21 cellular contexts compared by ENCODE assay signal in the genomic region with DNA sequence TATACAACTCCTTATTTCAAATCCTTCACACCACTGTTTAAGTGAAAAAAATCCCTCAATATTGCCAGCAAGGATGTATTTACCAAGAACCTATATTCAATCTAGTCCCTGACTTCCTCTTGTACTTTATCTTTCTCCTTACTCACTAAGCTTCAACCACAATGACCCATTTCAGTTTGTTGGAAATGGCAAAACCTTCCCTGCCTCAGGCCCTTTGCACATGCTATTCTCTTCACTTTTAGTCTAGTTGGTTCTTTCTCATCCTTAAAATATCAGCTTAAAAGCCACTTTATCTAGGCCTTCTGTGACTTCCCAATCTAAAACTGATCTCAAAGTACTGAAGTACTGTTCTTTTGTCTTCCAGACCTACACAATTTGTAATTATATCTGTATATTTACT.
A peak's percentile ranks its signal among the peaks of the same experiment; 100 is the strongest.
DNase-seq lines count a peak whose midpoint lies in the region; ATAC-seq, FAIRE-seq and TF ChIP-seq lines count a peak whose summit lies in the region.
"Had no signal": no experiment of that assay in that cellular context is flagged by ENCODE, and none has a peak within 500 bp of the region (broad histone marks: within the 10 kb centered on the region; RNA-seq: fewer than 3 reads in every experiment).

No MANE protein-coding gene starts in this region.

- no peak overlapping the region for H3K4me2 ChIP-seq in H1 (ENCODE audit: insufficient read depth in 1 of 2, low read depth in 2 of 2, low read length in 2 of 2)

- H3K4ac ChIP-seq in H1 (replicated peaks; ENCODE audit: insufficient read length, low read depth, low read length) = no peak overlapping the region

- no peak for FAIRE-seq in H1 (lab: Jason Lieb, UNC)
- FAIRE-seq: D721Med, G401.6, GM12891, HepG2 had no signal

- CTCF ChIA-PET in H1 (lab: Charles Lee; ENCODE audit: partially characterized antibody) = interaction anchor here (1.1 kb wide), 1 partner anchor 8 kb away, joined by 3 read pairs; no protein-coding TSS in a partner anchor

- no peak overlapping the region for H2BK15ac ChIP-seq in H1 (ENCODE audit: low read length)

- H4K5ac ChIP-seq in H1 (ENCODE audit: insufficient read length, low read depth, low read length) = no peak overlapping the region

- no peak overlapping the region for H4K8ac ChIP-seq in H1 (ENCODE audit: extremely low read depth, insufficient read depth, low read length)

- no peaks in the 10 kb centered on the region for H3K27me3 Mint-ChIP-seq in activated T-cell treated with anti-CD3 and anti-CD28 coated beads, Interleukin-2, amount 50 U/mL, for 72 hours (ENCODE audit: low read depth)
- no peaks in the 10 kb centered on the region for H3K27me3 Mint-ChIP-seq in activated T-helper 17 cell treated with anti-CD3 and anti-CD28 coated beads, Interleukin-2, amount 50 U/mL, for 72 hours
- H3K27me3 Mint-ChIP-seq: CD4-positive, CD25-positive, alpha-beta regulatory T cell; CD8-positive, alpha-beta memory T cell; IgD-negative memory B cell had no signal

- no peak for TF ChIP-seq POLR2A in H1 (IDR thresholded peaks at IDR 0.05; ENCODE audit: control extremely low read depth in 1 of 2, low read depth in 2 of 2, low read length in 2 of 2)

- H2BK20ac ChIP-seq in H1 (ENCODE audit: low read length) = no peak overlapping the region

- no peak for DNase-seq in activated T-cell treated with anti-CD3 and anti-CD28 coated beads, Interleukin-2, amount 50 U/mL, for 72 hours
- no peak for DNase-seq in activated T-cell treated with anti-CD3 and anti-CD28 coated beads for 4 hours
- peak; percentile 17 for DNase-seq in OCI-M1 (lab: John Stamatoyannopoulos, UW)
- no peak for DNase-seq in H1 (ENCODE audit: low read depth in 1 of 2, low spot score in 2 of 2)
- no peak for DNase-seq in NCI-H446 treated with DMSO at 0.1 percent for 48 hours (lab: John Stamatoyannopoulos, UW)
- no peak for DNase-seq in T-helper 1 cell
- DNase-seq: 8988T; ACHN; BE2C; C1 segment of cervical spinal cord; CD4-positive, CD25-positive, alpha-beta regulatory T cell; CD8-positive, alpha-beta memory T cell; COR-L47; GOT3; H9 had no signal

- POLR2A ChIA-PET in H1 (lab: Charles Lee; ENCODE audit: partially characterized antibody) = no interaction called here

- peak overlapping the region; percentile 7 for H3K27ac Mint-ChIP-seq in activated T-cell treated with anti-CD3 and anti-CD28 coated beads, Interleukin-2, amount 50 U/mL, for 72 hours
- H3K27ac Mint-ChIP-seq in activated T-helper 17 cell treated with anti-CD3 and anti-CD28 coated beads, Interleukin-2, amount 50 U/mL, for 72 hours = no peak overlapping the region
- H3K27ac Mint-ChIP-seq: H9 had no signal

- no peaks in the 10 kb centered on the region for H4K20me1 ChIP-seq in H1 (replicated peaks in 1 of 2; ENCODE audit: control insufficient read depth in 1 of 2, insufficient read depth in 2 of 2, low read length in 2 of 2)

- H3K9me3 Mint-ChIP-seq in activated T-cell treated with anti-CD3 and anti-CD28 coated beads, Interleukin-2, amount 50 U/mL, for 72 hours = no peaks in the 10 kb centered on the region
- no peaks in the 10 kb centered on the region for H3K9me3 Mint-ChIP-seq in activated T-helper 17 cell treated with anti-CD3 and anti-CD28 coated beads, Interleukin-2, amount 50 U/mL, for 72 hours
- H3K9me3 Mint-ChIP-seq: CD8-positive, alpha-beta memory T cell; H9 had no signal

- no peaks in the 10 kb centered on the region for H3K27me3 ChIP-seq in H1 (replicated peaks in 1 of 4; ENCODE audit: control insufficient read depth in 3 of 4, extremely low read depth in 1 of 4, insufficient read depth in 3 of 4, low read length in 3 of 4)
- H3K27me3 ChIP-seq: BE2C had no signal

- no peak overlapping the region for H2AK5ac ChIP-seq in H1 (ENCODE audit: low read depth, low read length)

- no peak overlapping the region for H3K9ac ChIP-seq in H1 (replicated peaks in 1 of 4; ENCODE audit: extremely low read depth in 1 of 4, low read depth in 3 of 4, low read length in 3 of 4)

- H2AFZ ChIP-seq in H1 (ENCODE audit: low read length) = no peak overlapping the region

- no peak overlapping the region for H2BK120ac ChIP-seq in H1 (replicated peaks; ENCODE audit: low read depth, low read length)

- H3K4me3 ChIP-seq in H1 (ENCODE audit: extremely low read depth in 1 of 4, insufficient read depth in 2 of 4, low read depth in 3 of 4, low read length in 4 of 4) = no peak overlapping the region

- no peak overlapping the region for H3K56ac ChIP-seq in H1 (replicated peaks; ENCODE audit: insufficient read length, low read depth, low read length)

- no peaks in the 10 kb centered on the region for H3K9me3 ChIP-seq in H1 (ENCODE audit: insufficient read depth in 2 of 2, low read depth in 1 of 2, low read length in 1 of 2)
- H3K9me3 ChIP-seq: BE2C had no signal

- no peak overlapping the region for H3K14ac ChIP-seq in H1 (ENCODE audit: insufficient read length)

- no peak overlapping the region for H3K18ac ChIP-seq in H1 (ENCODE audit: extremely low read depth, low read length)

- no peak for TF ChIP-seq RAD21 in H1 (IDR thresholded peaks at IDR 0.05 in 1 of 2, conservative IDR thresholded peaks at IDR 0.05 in 1 of 2; ENCODE audit: low read depth in 2 of 2, low read length in 2 of 2)

- no peak overlapping the region for H3K27ac ChIP-seq in H1 (ENCODE audit: low read depth, low read length)

- H3K4me3 Mint-ChIP-seq in activated T-cell treated with anti-CD3 and anti-CD28 coated beads, Interleukin-2, amount 50 U/mL, for 72 hours = no peak overlapping the region
- no peak overlapping the region for H3K4me3 Mint-ChIP-seq in activated T-helper 17 cell treated with anti-CD3 and anti-CD28 coated beads, Interleukin-2, amount 50 U/mL, for 72 hours
- H3K4me3 Mint-ChIP-seq: CD4-positive, CD25-positive, alpha-beta regulatory T cell; CD8-positive, alpha-beta memory T cell; H9; IgD-negative memory B cell had no signal

- peaks cover 9 to 26% of the 10 kb centered on the region in 2 donors for H3K36me3 Mint-ChIP-seq in activated T-cell treated with anti-CD3 and anti-CD28 coated beads, Interleukin-2, amount 50 U/mL, for 72 hours (ENCODE audit: insufficient read depth in 2 of 2)
- peaks cover 100% of the 10 kb centered on the region for H3K36me3 Mint-ChIP-seq in activated T-helper 17 cell treated with anti-CD3 and anti-CD28 coated beads, Interleukin-2, amount 50 U/mL, for 72 hours (ENCODE audit: low read depth)

- H2BK12ac ChIP-seq in H1 (ENCODE audit: low read depth, low read length) = no peak overlapping the region

- no peak for TF ChIP-seq EP300 in H1 (IDR thresholded peaks at IDR 0.05; ENCODE audit: borderline replicate concordance in 1 of 2, low read depth in 2 of 2, low read length in 2 of 2)

- no peaks in the 10 kb centered on the region for H3K79me1 ChIP-seq in H1 (ENCODE audit: low read depth, low read length)

- no peak overlapping the region for H3K23ac ChIP-seq in H1 (ENCODE audit: insufficient read length)

- no peaks in the 10 kb centered on the region for H3K4me1 Mint-ChIP-seq in activated T-cell treated with anti-CD3 and anti-CD28 coated beads, Interleukin-2, amount 50 U/mL, for 72 hours (ENCODE audit: low read depth)
- no peaks in the 10 kb centered on the region for H3K4me1 Mint-ChIP-seq in activated T-helper 17 cell treated with anti-CD3 and anti-CD28 coated beads, Interleukin-2, amount 50 U/mL, for 72 hours
- H3K4me1 Mint-ChIP-seq: CD8-positive, alpha-beta memory T cell; H9 had no signal

- no peaks in the 10 kb centered on the region; a peak in 1 of 7 replicates for H3K4me1 ChIP-seq in H1 (replicated peaks in 1 of 4; ENCODE audit: control insufficient read depth in 3 of 4, insufficient read depth in 4 of 4, low read length in 3 of 4)
- H3K4me1 ChIP-seq: BE2C had no signal

- H3K36me3 ChIP-seq in H1 (ENCODE audit: control insufficient read depth in 2 of 4, insufficient read depth in 4 of 4, low read length in 3 of 4) = peaks cover 0 to 28% (median 13%) of the 10 kb centered on the region in 4 experiments; a peak in 6 of 8 replicates

- no peak for TF ChIP-seq CTCF in H1 (IDR thresholded peaks at IDR 0.05; ENCODE audit: control extremely low read depth in 1 of 3, insufficient read depth in 1 of 3, low read depth in 1 of 3, low read length in 3 of 3)

- H4K91ac ChIP-seq in H1 (replicated peaks; ENCODE audit: insufficient read length, low read length) = no peak overlapping the region

- H3K23me2 ChIP-seq in H1 (ENCODE audit: low read depth, low read length) = no peaks in the 10 kb centered on the region

- no peaks in the 10 kb centered on the region for H3K79me2 ChIP-seq in H1 (ENCODE audit: control insufficient read depth in 1 of 2, insufficient read depth in 2 of 2, low read length in 2 of 2)

- no peak overlapping the region for H2BK5ac ChIP-seq in H1 (ENCODE audit: low read depth, low read length)

- no peak for ATAC-seq in activated T-cell treated with anti-CD3 and anti-CD28 coated beads, Interleukin-2, amount 50 U/mL, for 72 hours (replicated peaks in 1 of 2)
- no peak for ATAC-seq in activated T-helper 17 cell treated with anti-CD3 and anti-CD28 coated beads, Interleukin-2, amount 50 U/mL, for 72 hours (replicated peaks)
- ATAC-seq: HepG2 had no signal

TF ChIP-seq in H1, 55 proteins besides CTCF, POLR2A, EP300 and RAD21:
- TF ChIP-seq KDM1A (IDR thresholded peaks at IDR 0.05; ENCODE audit: borderline replicate concordance, low read length) = peak; percentile 39; the same call in 1 of the 2 replicates
- no peak for TF ChIP-seq SP4 (IDR thresholded peaks at IDR 0.05; ENCODE audit: low read length)
